ENCODE assay signal across 8 cellular contexts in the genomic region with DNA sequence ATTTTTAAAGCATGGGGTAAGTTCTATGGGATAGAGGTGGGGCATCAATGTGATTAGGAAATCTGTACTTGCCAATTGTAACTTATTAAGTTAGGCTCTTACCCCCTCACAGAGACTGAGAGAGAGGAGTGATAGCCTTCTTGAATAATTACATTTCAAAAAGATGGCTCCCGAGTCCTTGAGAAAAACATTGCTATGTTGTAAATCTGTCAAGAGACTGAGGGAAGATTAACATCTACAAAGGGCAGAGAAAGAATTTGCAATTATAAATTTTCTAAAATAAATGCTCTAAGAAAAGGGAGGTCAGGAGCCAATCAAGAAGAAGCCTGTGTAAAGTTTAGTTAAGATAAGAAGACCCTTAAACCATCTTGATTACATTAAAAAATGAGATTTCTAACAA.
"Had no signal": no experiment of that assay in that cellular context is flagged by ENCODE, and none has a peak within 500 bp of the region (broad histone marks: within the 10 kb centered on the region; RNA-seq: fewer than 3 reads in every experiment).

No MANE protein-coding gene starts in this region.

- H3K4me3 Mint-ChIP-seq: H9, HFFc6, IgD-negative memory B cell had no signal

- H3K27me3 Mint-ChIP-seq: IgD-negative memory B cell had no signal

- H3K4me1 Mint-ChIP-seq: IgD-negative memory B cell had no signal

- DNase-seq: GM23248, H9, HCEC 1CT, HFFc6, KBM-7 had no signal

- ATAC-seq: HepG2 had no signal

- H3K27ac Mint-ChIP-seq: HFFc6, IgD-negative memory B cell had no signal

- H2AFZ ChIP-seq: GM23248 had no signal

- H3K27ac ChIP-seq: GM23248, HL-60 had no signal

- H3K4me3 ChIP-seq: GM23248 had no signal
